In the genomic region with DNA sequence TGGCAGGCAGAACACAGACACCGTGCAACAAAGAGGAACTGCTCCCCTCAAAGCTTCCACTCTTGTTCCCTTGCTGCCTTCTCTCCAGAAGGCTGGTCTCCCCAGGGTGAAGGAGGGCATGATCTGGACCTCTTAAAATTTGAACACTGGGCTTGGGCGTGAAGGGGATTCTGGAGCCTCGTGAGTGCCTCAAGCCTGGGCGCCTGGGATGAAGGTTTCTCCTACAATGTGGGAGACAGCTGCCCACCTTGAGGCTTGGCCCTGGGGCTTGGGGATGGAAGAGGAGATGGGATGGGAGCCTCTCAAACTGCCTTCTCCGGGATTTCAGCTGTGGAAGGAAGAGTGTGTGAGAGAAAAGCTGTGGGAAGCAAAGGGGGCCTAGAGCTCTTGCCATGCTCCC, we compare ENCODE assay signal across 24 cellular contexts.
"Had no signal": no experiment of that assay in that cellular context is flagged by ENCODE, and none has a peak within 500 bp of the region (broad histone marks: within the 10 kb centered on the region; RNA-seq: fewer than 3 reads in every experiment).

No MANE protein-coding gene starts in this region.

- H3K27me3 ChIP-seq: Peyer's patch, SJSA1 had no signal

- ATAC-seq: activated T-cell treated with anti-CD3 and anti-CD28 coated beads, Interleukin-2, amount 50 U/mL, for 4 hours; activated T-helper 17 cell treated with anti-CD3 and anti-CD28 coated beads, Interleukin-2, amount 50 U/mL, for 72 hours; SK-N-SH treated with all-trans-retinoic acid at 6 μM for 48 hours had no signal

- H3K27ac ChIP-seq: RWPE1, SJSA1 had no signal

- H3K9me3 ChIP-seq: Peyer's patch, SJSA1 had no signal

- H3K36me3 ChIP-seq: Peyer's patch, SJSA1 had no signal

- DNase-seq: activated CD4-positive, alpha-beta memory T cell treated with anti-CD3 and anti-CD28 coated beads for 36 hours; activated CD4-positive, alpha-beta T cell treated with anti-CD3 and anti-CD28 coated beads, Interleukin-2, amount 10 ng/mL, durations not matched to agents 7 days and 5 days; activated CD4-positive, CD25-positive, alpha-beta regulatory T cell; activated CD8-positive, alpha-beta memory T cell treated with anti-CD3 and anti-CD28 coated beads for 24 hours; activated gamma-delta T cell; activated naive CD4-positive, alpha-beta T cell treated with anti-CD3 and anti-CD28 coated beads for 36 hours; activated T-cell treated with anti-CD3 and anti-CD28 coated beads, Interleukin-2, amount 50 U/mL, for 4 hours; amygdala; KG1; NCI-H1048; NCI-H146; NCI-H187 treated with DMSO at 0.1 percent for 48 hours; NCI-H2081 treated with DMSO at 0.1 percent for 48 hours; NCI-H446; NCI-H524; Right ventricle myocardium superior; T-helper 9 cell had no signal

- FAIRE-seq: astrocyte, TTC549 had no signal

- H3K4me3 ChIP-seq: Peyer's patch, SJSA1 had no signal
